Comparison of ENCODE assay signal across 8 cellular contexts in the genomic region with DNA sequence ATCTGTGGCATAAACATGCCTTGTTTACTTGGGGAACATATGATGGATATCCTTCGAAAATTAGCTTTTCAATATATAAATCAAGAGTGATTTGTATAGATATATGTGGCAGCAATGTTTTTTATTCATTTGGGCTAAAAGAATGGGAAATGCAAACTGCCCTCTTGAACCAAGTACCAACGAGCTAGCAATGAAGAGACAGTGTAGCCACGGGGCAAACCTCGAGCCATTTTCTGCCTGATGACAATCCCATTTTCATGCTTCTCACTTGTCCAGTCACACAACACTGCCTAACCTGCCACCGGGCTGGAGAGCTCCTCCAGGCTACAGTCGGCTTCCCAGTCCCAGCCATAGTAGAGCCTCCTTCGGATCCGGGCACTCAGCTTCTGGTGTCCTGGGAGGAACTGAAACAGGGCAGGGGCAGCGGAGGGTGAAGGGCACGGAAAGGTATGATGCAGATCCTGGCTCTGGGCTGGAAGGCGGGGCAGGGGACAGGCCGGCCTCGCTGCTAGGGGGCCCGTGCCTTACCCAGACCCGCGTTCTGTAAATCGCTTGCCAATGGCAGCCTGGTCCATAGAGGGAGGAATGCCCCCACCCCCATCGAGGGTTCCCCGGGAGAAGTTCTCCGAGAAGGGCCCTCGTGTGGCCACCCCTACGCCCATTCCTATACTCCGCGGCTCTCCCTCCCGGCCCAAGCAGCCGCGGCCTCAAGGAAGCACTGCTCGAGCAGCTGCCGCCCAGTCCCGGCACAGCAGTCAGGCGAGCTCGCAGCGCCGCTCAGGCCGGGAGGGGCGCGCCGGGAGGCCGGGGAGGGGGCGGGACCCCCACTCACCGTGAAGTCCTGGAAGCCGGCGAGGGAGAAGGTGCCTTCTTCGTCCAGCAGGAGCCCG. TPM values are rescaled to one million over a fixed set of nuclear protein-coding genes. Genes with fewer than 3 reads are reported as not detected.
DNase-seq lines count a peak whose midpoint lies in the region; ATAC-seq and TF ChIP-seq lines count a peak whose summit lies in the region.

No MANE protein-coding gene starts in this region.

- peaks cover 54 to 62% of the 10 kb centered on the region in 2 donors for H3K36me3 Mint-ChIP-seq in CD14-positive monocyte

- TF ChIP-seq CTCF in CD14-positive monocyte (IDR thresholded peaks at IDR 0.05): no peak

- H3K4me3 Mint-ChIP-seq in CD14-positive monocyte: peak overlapping the region; percentile 86 to 95

- no peaks in the 10 kb centered on the region for H3K9me3 Mint-ChIP-seq in CD14-positive monocyte

- H3K27ac Mint-ChIP-seq in CD14-positive monocyte: peak overlapping the region; percentile 77 to 100 (median 86)

- intact Hi-C loops in CD14-positive monocyte (cut with micrococcal nuclease): loop anchor here (5.0 to 10.0 kb wide), 4 partner anchors 41 to 429 kb away; partner anchors contain the start of genes ABCB6 (in 1 of the 2), TUBA4A (in 1 of the 2) and TUBA4B (in 1 of the 2)

- ATAC-seq in GM19324 (IDR thresholded peaks at IDR 0.05; ENCODE audit: low FRiP score, unreplicated experiment) (peak; percentile 10), HG03354 (IDR thresholded peaks at IDR 0.05; ENCODE audit: poor library complexity, severe bottlenecking, unreplicated experiment) (peak; percentile 36)

- H3K27ac ChIP-seq in caudate nucleus (ENCODE audit: low read depth, low read length): peak overlapping the region; percentile 100

- H3K27me3 Mint-ChIP-seq in CD14-positive monocyte (ENCODE audit: low read depth in 3 of 3): peaks cover 0 to 2% (median 0%) of the 10 kb centered on the region in 3 donors

- peak; percentile 61 for DNase-seq in CD14-positive monocyte (ENCODE audit: low spot score)
- DNase-seq in SK-N-DZ (ENCODE audit: low spot score): peak; percentile 61
- DNase-seq in caudate nucleus (lab: John Stamatoyannopoulos, UW): peak in 27 of 61 donors; percentile 18 to 79 (median 57)
- DNase-seq in kidney glomerular epithelial cell (lab: John Stamatoyannopoulos, UW): peak; percentile 58
- DNase-seq in stimulated activated CD4-positive, alpha-beta T cell treated with anti-CD3 and anti-CD28 coated beads, Interleukin-1b, Interleukin-23, amount 100 ng/mL, for 4 hours (ENCODE audit: low read depth in 2 of 2): peak; percentile 17 to 20
- no peak for DNase-seq in foreskin melanocyte

- H3K4me1 Mint-ChIP-seq in CD14-positive monocyte: peaks cover 64% of the 10 kb centered on the region

RNA-seq across cellular contexts. Expression of gene CNPPD1, which starts 0.6 kb away (rescaled TPM):
- polyA plus RNA-seq in CD14-positive monocyte: 10 to 100 TPM; 68.8 to 71.3 TPM
- polyA plus RNA-seq in SK-N-DZ (2014; cell fraction: cytosol; rRNA removed): 56.2 and 60.6 TPM in 2 replicates
- 38.7 and 46.6 TPM in 2 replicates for polyA plus RNA-seq in SK-N-DZ (2014; cell fraction: nucleus; rRNA removed)

RNA-seq across cellular contexts. Expression of gene RETREG2, which starts 1.9 kb away (rescaled TPM):
- 10 to 100 TPM; 37.7 to 39.4 TPM for polyA plus RNA-seq in CD14-positive monocyte
- 70.9 and 75.3 TPM in 2 replicates for polyA plus RNA-seq in SK-N-DZ (2014; cell fraction: cytosol; rRNA removed)
- 59.0 and 78.6 TPM in 2 replicates for polyA plus RNA-seq in SK-N-DZ (2014; cell fraction: nucleus; rRNA removed)

RNA-seq across cellular contexts. Expression of gene SLC23A3, which starts 6.3 kb away (rescaled TPM):
- not detected for polyA plus RNA-seq in CD14-positive monocyte
- 0.12 and 0.27 TPM in 2 replicates for polyA plus RNA-seq in SK-N-DZ (2014; cell fraction: cytosol; rRNA removed)
- polyA plus RNA-seq in SK-N-DZ (2014; cell fraction: nucleus; rRNA removed): 2.8 and 3.0 TPM in 2 replicates

RNA-seq across cellular contexts. Expression of gene NHEJ1, which starts 15.6 kb away (rescaled TPM):
- polyA plus RNA-seq in CD14-positive monocyte: 10 to 100 TPM; 20.3 to 20.9 TPM
- polyA plus RNA-seq in SK-N-DZ (2014; cell fraction: cytosol; rRNA removed): 33.1 and 34.2 TPM in 2 replicates
- 13.9 and 14.7 TPM in 2 replicates for polyA plus RNA-seq in SK-N-DZ (2014; cell fraction: nucleus; rRNA removed)

RNA-seq across cellular contexts. Expression of gene ZFAND2B, which starts 30.4 kb away (rescaled TPM):
- 10 to 100 TPM; 45.7 to 53.2 TPM for polyA plus RNA-seq in CD14-positive monocyte
- 41.2 and 56.3 TPM in 2 replicates for polyA plus RNA-seq in SK-N-DZ (2014; cell fraction: cytosol; rRNA removed)
- polyA plus RNA-seq in SK-N-DZ (2014; cell fraction: nucleus; rRNA removed): 137 and 156 TPM in 2 replicates
